ENCODE assay signal across 8 cellular contexts in genomic region chr19:10719466-10719961, GRCh38. TPM values are rescaled to one million over a fixed set of nuclear protein-coding genes. Genes with fewer than 3 reads are reported as not detected.
DNase-seq lines count a peak whose midpoint lies in the region; ATAC-seq and TF ChIP-seq lines count a peak whose summit lies in the region.

No MANE protein-coding gene starts in this region.

- no peak overlapping the region for H3K27ac ChIP-seq in GM23338 (ENCODE audit: low read depth)
- no peak overlapping the region for H3K27ac ChIP-seq in RWPE2 (ENCODE audit: poor library complexity, severe bottlenecking)
- no peak overlapping the region for H3K27ac ChIP-seq in rectal smooth muscle tissue (ENCODE audit: low read depth, low read length)

- no peaks in the 10 kb centered on the region for H3K36me3 ChIP-seq in GM23338 (ENCODE audit: insufficient read depth)
- peaks cover 6% of the 10 kb centered on the region; the same call in 1 of the 2 replicates for H3K36me3 ChIP-seq in RWPE2 (ENCODE audit: low read depth)
- H3K36me3 ChIP-seq in rectal smooth muscle tissue (ENCODE audit: control insufficient read depth, insufficient read depth, low read length): no peaks in the 10 kb centered on the region

- TF ChIP-seq CTCF in GM23338 (conservative IDR thresholded peaks at IDR 0.05; ENCODE audit: low read depth in 2 of 2) (no peak), RWPE2 (IDR thresholded peaks at IDR 0.05; ENCODE audit: poor library complexity, severe bottlenecking) (no peak), GM10266 (IDR thresholded peaks at IDR 0.05; ENCODE audit: control insufficient read depth, insufficient read depth, low read depth, missing control alignments) (no peak)

- H3K27me3 ChIP-seq in GM23338 (ENCODE audit: insufficient read depth) (no peaks in the 10 kb centered on the region), RWPE2 (ENCODE audit: insufficient read depth, poor library complexity, severe bottlenecking) (no peaks in the 10 kb centered on the region), rectal smooth muscle tissue (ENCODE audit: control insufficient read depth, insufficient read depth, low read length) (no peaks in the 10 kb centered on the region)

- H3K4me3 Mint-ChIP-seq in GM23338: peak overlapping the region; percentile 95

- DNase-seq in GM23338 (ENCODE audit: low spot score): no peak
- no peak for DNase-seq in RWPE2 (ENCODE audit: low spot score)
- DNase-seq in erythroblast (lab: John Stamatoyannopoulos, UW): peak; percentile 70 to 85
- DNase-seq in AG08395 (ENCODE audit: low spot score): no peak
- DNase-seq in left lobe of liver (ENCODE audit: low spot score): no peak
- no peak for DNase-seq in stimulated activated CD4-positive, alpha-beta T cell treated with anti-CD3 and anti-CD28 coated beads, Interleukin-4, amount 100 ng/mL, for 1 hour
- no peak for DNase-seq in GM10266 (ENCODE audit: extremely low spot score)

- no peak for TF ChIP-seq POLR2A in erythroblast (IDR thresholded peaks at IDR 0.05; ENCODE audit: low read length)

- H3K9me3 ChIP-seq in RWPE2 (ENCODE audit: severe bottlenecking): no peaks in the 10 kb centered on the region

- no peaks in the 10 kb centered on the region; the same call in 1 of the 2 replicates for H3K4me1 ChIP-seq in GM23338 (ENCODE audit: insufficient read depth)
- no peaks in the 10 kb centered on the region for H3K4me1 ChIP-seq in RWPE2 (ENCODE audit: insufficient read depth, poor library complexity, severe bottlenecking)
- H3K4me1 ChIP-seq in rectal smooth muscle tissue (ENCODE audit: control insufficient read depth, insufficient read depth, low read length): peaks cover 14% of the 10 kb centered on the region

- H3F3A ChIP-seq in GM23338 (replicated peaks; ENCODE audit: low read depth): peaks cover 3% of the 10 kb centered on the region; the same call in 1 of the 2 replicates

- peaks cover 62% of the 10 kb centered on the region for H3K79me2 ChIP-seq in GM23338 (replicated peaks; ENCODE audit: insufficient read depth)

- H2AFZ ChIP-seq in GM23338: no peak overlapping the region

- H3K4me2 ChIP-seq in GM23338: peak overlapping the region; percentile 94

- peaks cover 2% of the 10 kb centered on the region; the same call in 1 of the 3 replicates for H3K9me3 Mint-ChIP-seq in GM23338

- H3K4me3 ChIP-seq in GM23338 (peak overlapping the region; percentile 69), RWPE2 (ENCODE audit: severe bottlenecking) (peak overlapping the region; percentile 82), rectal smooth muscle tissue (ENCODE audit: low read length) (peak overlapping the region; percentile 91)

- H3K9ac ChIP-seq in rectal smooth muscle tissue (ENCODE audit: low read length): peak overlapping the region; percentile 39

- no peaks in the 10 kb centered on the region for H3K9me2 ChIP-seq in GM23338 (ENCODE audit: insufficient read depth)

- H3K27ac Mint-ChIP-seq in GM23338: no peak overlapping the region

- peaks cover 37% of the 10 kb centered on the region for H4K20me1 ChIP-seq in GM23338 (replicated peaks; ENCODE audit: insufficient read depth)

- no peak for ATAC-seq in GM23338
- no peak for ATAC-seq in RWPE2 (ENCODE audit: low read depth)
- ATAC-seq in left lobe of liver: no peak

- peaks cover 7% of the 10 kb centered on the region for H3K27me3 Mint-ChIP-seq in GM23338 (ENCODE audit: insufficient read depth, low read depth, poor library complexity)

- peaks cover 10% of the 10 kb centered on the region for H3K4me1 Mint-ChIP-seq in GM23338

- H3K36me3 Mint-ChIP-seq in GM23338 (ENCODE audit: low read depth): peaks cover 2% of the 10 kb centered on the region; the same call in 2 of the 3 replicates

TF ChIP-seq in GM23338, 12 proteins besides CTCF, POLR2A, EP300 and RAD21:
- TF ChIP-seq ZNF114 (CRISPR knock-in tag; IDR thresholded peaks at IDR 0.05) (no peak), POLR2AphosphoS5 (IDR thresholded peaks at IDR 0.05; ENCODE audit: low read depth) (no peak), STAT1 (IDR thresholded peaks at IDR 0.05; ENCODE audit: unreplicated experiment) (no peak), NANOG (IDR thresholded peaks at IDR 0.05; ENCODE audit: borderline replicate concordance) (no peak), ZNF331 (CRISPR knock-in tag; IDR thresholded peaks at IDR 0.05; ENCODE audit: low read depth) (no peak), CREB1 (CRISPR knock-in tag; IDR thresholded peaks at IDR 0.05; ENCODE audit: low read depth) (no peak), ZNF462 (CRISPR knock-in tag; IDR thresholded peaks at IDR 0.05) (no peak), EZH2phosphoT487 (IDR thresholded peaks at IDR 0.05; ENCODE audit: unreplicated experiment) (no peak), ETS1 (IDR thresholded peaks at IDR 0.05) (no peak)

RNA-seq across cellular contexts. Expression of gene DNM2, which starts 1.6 kb away (rescaled TPM):
- total RNA-seq in GM23338 (2014; rRNA removed; shearing (Covaris generic)): 107 and 138 TPM in 2 replicates
- 40.0 and 40.7 TPM in 2 replicates for polyA plus RNA-seq in GM23338 (2016; fragmentation: Nextera tagmentation; extraction: Ambion mirVana)
- 64.8 TPM for total RNA-seq in left lobe of liver

RNA-seq across cellular contexts. Expression of gene QTRT1, which starts 18.3 kb away (rescaled TPM):
- 54.5 and 61.2 TPM in 2 replicates for total RNA-seq in GM23338 (2014; rRNA removed; shearing (Covaris generic))
- 77.4 and 83.5 TPM in 2 replicates for polyA plus RNA-seq in GM23338 (2016; fragmentation: Nextera tagmentation; extraction: Ambion mirVana)
- total RNA-seq in left lobe of liver: 33.2 TPM

Comparison
In these comparisons a context has a peak if more than half of its experiments do, and no peak if none do; other contexts are left out.
1. DNase-seq: peak in erythroblast (2 of 2); none in GM23338 (single experiment), RWPE2 (single experiment), AG08395 (single experiment), left lobe of liver (single experiment), stimulated activated CD4-positive, alpha-beta T cell treated with anti-CD3 and anti-CD28 coated beads, Interleukin-4, amount 100 ng/mL, for 1 hour (single experiment) and GM10266 (single experiment).
2. Peak in every context shown above with its lines, with median percentiles within 50 percentile points of each other: H3K4me3 ChIP-seq.